In the genomic region with DNA sequence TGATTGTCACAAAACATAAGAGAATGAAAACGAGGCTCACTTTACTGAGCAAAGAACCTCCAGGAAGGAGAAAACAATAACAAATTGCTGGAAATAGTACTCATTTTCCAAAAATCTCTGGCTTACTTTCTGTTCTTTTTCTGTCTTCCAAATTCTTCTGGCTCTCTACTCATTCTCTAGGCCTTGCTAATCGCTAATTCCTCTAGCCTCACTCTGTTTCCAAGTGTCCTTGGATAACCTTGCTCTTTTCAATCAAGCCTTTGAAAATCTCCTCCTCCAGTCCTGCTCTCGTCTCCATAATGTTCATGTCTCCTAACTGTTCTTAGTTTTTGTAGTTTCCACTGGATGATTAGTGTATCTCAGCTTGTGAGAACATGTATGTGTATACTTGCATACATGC, we compare ENCODE assay signal across 17 cellular contexts.
DNase-seq lines count a peak whose midpoint lies in the region; ATAC-seq, FAIRE-seq and TF ChIP-seq lines count a peak whose summit lies in the region.
"Had no signal": no experiment of that assay in that cellular context is flagged by ENCODE, and none has a peak within 500 bp of the region (broad histone marks: within the 10 kb centered on the region; RNA-seq: fewer than 3 reads in every experiment).

No MANE protein-coding gene starts in this region.

- H3K4me3 Mint-ChIP-seq in glutamatergic neuron (ENCODE audit: unreplicated experiment), result no peak overlapping the region
- H3K4me3 Mint-ChIP-seq: activated naive CD4-positive, alpha-beta T cell treated with anti-CD3 and anti-CD28 coated beads, Interleukin-2, amount 10 ng/mL, durations not matched to agents 7 days and 5 days had no signal

- H3K36me3 Mint-ChIP-seq in glutamatergic neuron (ENCODE audit: unreplicated experiment), result no peaks in the 10 kb centered on the region

- ATAC-seq in thoracic aorta (ENCODE audit: insufficient number of reproducible peaks, low FRiP score, low read depth), result no peak

- H2BK15ac ChIP-seq in mesendoderm (replicated peaks; ENCODE audit: low read depth), result no peak overlapping the region

- H3K79me2 ChIP-seq in mesendoderm (ENCODE audit: control insufficient read depth, insufficient read depth, low read length), result no peaks in the 10 kb centered on the region

- H3K4ac ChIP-seq in mesendoderm (ENCODE audit: low read depth, low read length), result no peak overlapping the region

- H3K79me1 ChIP-seq in mesendoderm (ENCODE audit: low read length), result no peaks in the 10 kb centered on the region

- H3K9ac ChIP-seq in mesendoderm (ENCODE audit: low read length), result no peak overlapping the region
- H3K9ac ChIP-seq: BLaER1 treated with 17β-estradiol and CSF1 and Interleukin-3, amounts not matched to agents 10 nM and 100 nM had no signal

- no peak overlapping the region for H3K18ac ChIP-seq in mesendoderm (ENCODE audit: low read length)

- no peak overlapping the region for H3K23ac ChIP-seq in mesendoderm (ENCODE audit: low read length)

- no peak overlapping the region for H3K4me2 ChIP-seq in mesendoderm (ENCODE audit: low read length)

- H3K36me3 ChIP-seq in thoracic aorta (peaks cover 8% of the 10 kb centered on the region), small intestine (ENCODE audit: control insufficient read depth in 2 of 2, insufficient read depth in 2 of 2, low read length in 2 of 2) (no peaks in the 10 kb centered on the region), mesendoderm (ENCODE audit: control insufficient read depth, insufficient read depth, low read length) (no peaks in the 10 kb centered on the region)

- H3K27me3 ChIP-seq in thoracic aorta (replicated peaks; ENCODE audit: insufficient read depth) (no peaks in the 10 kb centered on the region), small intestine (ENCODE audit: control insufficient read depth in 2 of 2, insufficient read depth in 2 of 2, low read length in 2 of 2) (no peaks in the 10 kb centered on the region), mesendoderm (ENCODE audit: insufficient read depth, low read length, poor library complexity) (no peaks in the 10 kb centered on the region)
- H3K27me3 ChIP-seq: BLaER1 treated with 17β-estradiol and CSF1 and Interleukin-3, amounts not matched to agents 10 nM and 100 nM had no signal

- WGBS in small intestine, 3 donors, result 61 to 90% (median 78%) methylated on average over 3 of the region's 3 CpGs
- no CpG with 5 or more reads among the region's 3 CpGs for WGBS in mesendoderm (ENCODE audit: extremely low coverage, insufficient coverage, low lambda C conversion rate)

- H4K8ac ChIP-seq in mesendoderm (ENCODE audit: low read depth, low read length), result no peak overlapping the region

- H3K9me3 ChIP-seq in thoracic aorta (no peaks in the 10 kb centered on the region), small intestine (ENCODE audit: control insufficient read depth, low read depth) (no peaks in the 10 kb centered on the region)
- H3K9me3 ChIP-seq: BLaER1 treated with 17β-estradiol and CSF1 and Interleukin-3, amounts not matched to agents 10 nM and 100 nM had no signal

- no peak overlapping the region for H4K5ac ChIP-seq in mesendoderm (ENCODE audit: low read length)

- no peak for FAIRE-seq in small intestine (lab: Jason Lieb, UNC)

- H3K56ac ChIP-seq in mesendoderm (ENCODE audit: low read length), result no peak overlapping the region

- TF ChIP-seq CTCF in thoracic aorta (IDR thresholded peaks at IDR 0.05) (no peak), glutamatergic neuron (IDR thresholded peaks at IDR 0.05; ENCODE audit: partially characterized antibody, unreplicated experiment) (no peak)

- H3K27me3 Mint-ChIP-seq in glutamatergic neuron (ENCODE audit: unreplicated experiment), result no peaks in the 10 kb centered on the region
- H3K27me3 Mint-ChIP-seq: activated naive CD4-positive, alpha-beta T cell treated with anti-CD3 and anti-CD28 coated beads, Interleukin-2, amount 10 ng/mL, durations not matched to agents 7 days and 5 days had no signal

- no peaks in the 10 kb centered on the region for H3K9me3 Mint-ChIP-seq in glutamatergic neuron (ENCODE audit: unreplicated experiment)
- H3K9me3 Mint-ChIP-seq: activated naive CD4-positive, alpha-beta T cell treated with anti-CD3 and anti-CD28 coated beads, Interleukin-2, amount 10 ng/mL, durations not matched to agents 7 days and 5 days had no signal

- H3K4me1 ChIP-seq in thoracic aorta (ENCODE audit: control insufficient read depth in 1 of 2, low read depth in 2 of 2), result peaks cover 42 to 57% of the 10 kb centered on the region in 2 donors
- peaks cover 2 to 7% of the 10 kb centered on the region in 2 donors for H3K4me1 ChIP-seq in small intestine (ENCODE audit: control insufficient read depth in 2 of 2, insufficient read depth in 1 of 2, low read depth in 1 of 2, low read length in 1 of 2)
- H3K4me1 ChIP-seq in mesendoderm (ENCODE audit: control insufficient read depth, low read depth, low read length), result no peaks in the 10 kb centered on the region

- H3K27ac ChIP-seq in thoracic aorta, result peak overlapping the region; percentile 59 to 82
- no peak overlapping the region for H3K27ac ChIP-seq in small intestine (ENCODE audit: low read depth in 1 of 2, low read length in 1 of 2)
- no peak overlapping the region for H3K27ac ChIP-seq in mesendoderm (ENCODE audit: low read depth, low read length)
- H3K27ac ChIP-seq: BLaER1 treated with 17β-estradiol and CSF1 and Interleukin-3, amounts not matched to agents 10 nM and 100 nM; HL-60 had no signal

- no peak overlapping the region for H2BK120ac ChIP-seq in mesendoderm (ENCODE audit: low read depth, low read length)

- H3K4me3 ChIP-seq in thoracic aorta (no peak overlapping the region), small intestine (ENCODE audit: low read depth in 1 of 2, low read length in 2 of 2) (no peak overlapping the region), mesendoderm (ENCODE audit: low read length) (no peak overlapping the region)
- H3K4me3 ChIP-seq: BLaER1 treated with 17β-estradiol and CSF1 and Interleukin-3, amounts not matched to agents 10 nM and 100 nM; lung had no signal

- no peak overlapping the region for H2AK5ac ChIP-seq in mesendoderm (ENCODE audit: low read length)

- no peak overlapping the region for H2BK5ac ChIP-seq in mesendoderm (ENCODE audit: low read length)

- no peak overlapping the region for H3K27ac Mint-ChIP-seq in glutamatergic neuron (ENCODE audit: unreplicated experiment)
- H3K27ac Mint-ChIP-seq: activated naive CD4-positive, alpha-beta T cell treated with anti-CD3 and anti-CD28 coated beads, Interleukin-2, amount 10 ng/mL, durations not matched to agents 7 days and 5 days had no signal

- DNase-seq in HCEC 1CT, result peak; percentile 34
- peak; percentile 51 for DNase-seq in dedifferentiated amniotic fluid mesenchymal stem cell (ENCODE audit: extremely low spot score)
- peak; percentile 55 for DNase-seq in iris pigment epithelial cell (ENCODE audit: low read depth)
- DNase-seq in thoracic aorta (ENCODE audit: low spot score), result no peak
- no peak for DNase-seq in small intestine
- DNase-seq in glutamatergic neuron, result no peak
- DNase-seq in GF-D8 (lab: John Stamatoyannopoulos, UW), result no peak
- DNase-seq in mesendoderm, result no peak
- DNase-seq: activated naive CD4-positive, alpha-beta T cell treated with anti-CD3 and anti-CD28 coated beads, Interleukin-2, amount 10 ng/mL, durations not matched to agents 7 days and 5 days; DND-41; NCI-H1694 treated with DMSO at 0.1 percent for 48 hours; NCI-H748 treated with DMSO at 0.1 percent for 48 hours; stimulated activated naive CD4-positive, alpha-beta T cell treated with Interleukin-2 at 50 U/mL for 16 hours; T-helper 2 cell had no signal

- no peaks in the 10 kb centered on the region for H3K4me1 Mint-ChIP-seq in glutamatergic neuron (ENCODE audit: low read depth, unreplicated experiment)

Comparison
In these comparisons a context has a peak if more than half of its experiments do, and no peak if none do; other contexts are left out.
1. DNase-seq: peak in HCEC 1CT (single experiment), dedifferentiated amniotic fluid mesenchymal stem cell (single experiment) and iris pigment epithelial cell (single experiment); none in thoracic aorta (single experiment), small intestine (single experiment), glutamatergic neuron (single experiment), GF-D8 (single experiment) and mesendoderm (single experiment).
2. H3K27ac ChIP-seq: peak in thoracic aorta (2 of 2); none in small intestine (0 of 2) and mesendoderm (single experiment).